36 cellular contexts compared by ENCODE assay signal in the genomic region with DNA sequence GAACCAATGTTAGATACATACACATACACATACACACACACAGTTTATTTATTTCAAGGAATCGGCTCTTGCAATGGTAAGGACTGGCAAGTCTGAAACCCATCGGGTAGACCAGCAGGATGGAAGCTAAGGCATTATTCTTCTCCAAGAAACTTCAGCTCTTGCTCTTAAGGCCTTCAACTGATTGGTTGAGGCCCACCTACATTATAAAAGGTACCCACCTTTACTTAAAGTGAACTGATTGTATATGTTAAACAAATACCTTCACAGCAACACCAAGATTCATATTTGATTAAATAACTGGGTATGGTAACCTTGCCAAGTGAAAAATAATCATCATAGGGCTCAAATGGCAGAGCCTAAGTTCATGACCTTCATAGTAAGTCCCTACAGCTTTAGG.
"Had no signal": no experiment of that assay in that cellular context is flagged by ENCODE, and none has a peak within 500 bp of the region (broad histone marks: within the 10 kb centered on the region; RNA-seq: fewer than 3 reads in every experiment).

No MANE protein-coding gene starts in this region.

- H3K4me3 ChIP-seq: MG63 had no signal

- H3K36me3 ChIP-seq: MG63 had no signal

- DNase-seq: Karpas-422, Kasumi-1, MG63, MM.1S, MV-4-11, NCI-H1048, NCI-H1092, NCI-H1092 treated with DMSO at 0.1 percent for 48 hours, NCI-H1105, NCI-H1105 treated with DMSO at 0.1 percent for 48 hours, NCI-H1417, NCI-H1417 treated with DMSO at 0.1 percent for 48 hours, NCI-H1436, NCI-H1436 treated with DMSO at 0.1 percent for 48 hours, NCI-H146, NCI-H1694, NCI-H1694 treated with DMSO at 0.1 percent for 48 hours, NCI-H187, NCI-H187 treated with DMSO at 0.1 percent for 48 hours, NCI-H1930, NCI-H2029, NCI-H2029 treated with DMSO at 0.1 percent for 48 hours, NCI-H2081, NCI-H2081 treated with DMSO at 0.1 percent for 48 hours, NCI-H2107, NCI-H2171, NCI-H2171 treated with DMSO at 0.1 percent for 48 hours, NCI-H2227 treated with DMSO at 0.1 percent for 48 hours, NCI-H226, NCI-H345, NCI-H446, NCI-H446 treated with DMSO at 0.1 percent for 48 hours, NCI-H510A, NCI-H510A treated with DMSO at 0.1 percent for 48 hours, NCI-H524, NCI-H524 treated with DMSO at 0.1 percent for 48 hours had no signal

- H3K27me3 ChIP-seq: MG63 had no signal

- H3K9me3 ChIP-seq: MG63 had no signal
